Comparison of ENCODE assay signal across 12 cellular contexts in the genomic region with DNA sequence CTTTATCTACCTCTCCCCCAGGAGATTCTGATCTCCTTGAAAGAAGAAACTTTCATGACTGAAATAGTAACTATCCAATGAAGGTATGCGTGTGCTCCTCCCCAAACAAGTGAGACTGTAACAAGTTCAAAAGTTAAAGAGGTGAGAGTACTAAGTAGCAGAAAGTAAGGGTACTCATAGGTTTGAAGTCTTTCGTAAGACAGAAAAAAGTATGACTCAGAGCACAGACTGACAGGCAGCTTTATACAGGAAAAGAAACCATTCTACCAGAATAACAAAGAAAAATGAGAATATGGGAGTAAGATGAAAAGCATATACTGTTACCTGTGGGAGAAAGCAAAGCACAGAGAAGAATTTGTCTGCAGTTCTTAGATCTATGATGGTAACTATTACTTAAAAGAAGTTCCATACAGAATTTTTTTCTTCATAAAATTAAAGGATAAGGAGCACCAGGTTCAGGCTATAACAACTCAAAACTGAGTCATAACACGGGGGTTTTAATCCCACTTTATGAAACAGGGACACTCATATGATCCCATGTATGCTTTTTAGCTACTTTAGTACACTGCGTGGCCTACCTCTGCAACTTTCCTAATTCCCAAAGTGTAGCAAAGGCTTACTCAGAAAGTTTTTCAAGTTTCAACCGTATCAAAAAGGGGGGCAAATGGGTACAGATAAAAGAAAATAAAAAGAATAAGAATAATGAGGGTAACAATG. TPM values are rescaled to one million over a fixed set of nuclear protein-coding genes. Genes with fewer than 3 reads are reported as not detected.
DNase-seq lines count a peak whose midpoint lies in the region; ATAC-seq, FAIRE-seq and TF ChIP-seq lines count a peak whose summit lies in the region.
"Had no signal": no experiment of that assay in that cellular context is flagged by ENCODE, and none has a peak within 500 bp of the region (broad histone marks: within the 10 kb centered on the region; RNA-seq: fewer than 3 reads in every experiment).

No MANE protein-coding gene starts in this region.

- WGBS in A549 (ENCODE audit: missing lambda C conversion rate) = 73% methylated on average over 5 of the region's 5 CpGs

- intact Hi-C loops in posterior vena cava (cut with DNase I) = no loop called here

- no peak for TF ChIP-seq RAD21 in A549 (conservative IDR thresholded peaks at IDR 0.05 in 1 of 2, IDR thresholded peaks at IDR 0.05 in 1 of 2)

- POLR2A ChIA-PET in A549 (lab: Yijun Ruan, JAX) = no interaction called here

- no peaks in the 10 kb centered on the region for H3K9me3 ChIP-seq in A549
- H3K9me3 ChIP-seq: right lobe of liver had no signal

- FAIRE-seq in A549 (lab: Jason Lieb, UNC) = no peak
- FAIRE-seq: H1 had no signal

- H3K36me3 Mint-ChIP-seq in progenitor cell of endocrine pancreas (ENCODE audit: insufficient read depth) = peaks cover 5% of the 10 kb centered on the region

- DNase-seq in A549 (ENCODE audit: low read depth in 1 of 2, low spot score in 1 of 2) (peak in 1 of 2 experiments; percentile 1), HPDE6-E6E7 (ENCODE audit: extremely low spot score) (peak; percentile 28), astrocyte of the cerebellum (ENCODE audit: low read depth) (peak; percentile 4), iris pigment epithelial cell (ENCODE audit: low read depth) (peak; percentile 75), posterior vena cava (ENCODE audit: low spot score) (no peak), NCI-H748 treated with DMSO at 0.1 percent for 48 hours (lab: John Stamatoyannopoulos, UW) (no peak), progenitor cell of endocrine pancreas (ENCODE audit: low spot score, unreplicated experiment) (no peak)
- DNase-seq: right lobe of liver had no signal

- H3K4me3 ChIP-seq in A549 (no peak overlapping the region), astrocyte of the cerebellum (ENCODE audit: low read depth, low read length) (no peak overlapping the region)
- H3K4me3 ChIP-seq: right lobe of liver had no signal

- H3K4me2 ChIP-seq in A549 = peak overlapping the region; percentile 40

- peaks cover 19% of the 10 kb centered on the region for H3K4me1 ChIP-seq in A549
- H3K4me1 ChIP-seq: right lobe of liver had no signal

- peak; percentile 43 to 52; a peak in 3 of 6 replicates for ATAC-seq in A549
- no peak for ATAC-seq in GM19397 (IDR thresholded peaks at IDR 0.05; ENCODE audit: unreplicated experiment)

- no peaks in the 10 kb centered on the region for H3K27me3 Mint-ChIP-seq in progenitor cell of endocrine pancreas
- H3K27me3 Mint-ChIP-seq: B cell; central memory CD8-positive, alpha-beta T cell had no signal

- in situ Hi-C loops in astrocyte of the cerebellum (cut with HindIII; ENCODE audit: low sequenced_read_pairs) = no loop called here

- peaks cover 6% of the 10 kb centered on the region for H3K4me1 Mint-ChIP-seq in progenitor cell of endocrine pancreas (ENCODE audit: low read depth)

- CTCF ChIA-PET in A549 (lab: Yijun Ruan, JAX) = interaction anchor here (1.3 kb wide), 1 partner anchor 110 kb away, joined by 3 read pairs; no protein-coding TSS in a partner anchor

- H3K9me3 Mint-ChIP-seq in progenitor cell of endocrine pancreas (ENCODE audit: low read depth) = no peaks in the 10 kb centered on the region
- H3K9me3 Mint-ChIP-seq: central memory CD8-positive, alpha-beta T cell had no signal

- no peak for TF ChIP-seq POLR2A in A549 (IDR thresholded peaks at IDR 0.05; ENCODE audit: low read length)

- H3K4me3 Mint-ChIP-seq in progenitor cell of endocrine pancreas (ENCODE audit: low read depth) = no peak overlapping the region
- H3K4me3 Mint-ChIP-seq: B cell; central memory CD8-positive, alpha-beta T cell had no signal

- TF ChIP-seq CTCF in A549 (IDR thresholded peaks at IDR 0.05) (no peak), astrocyte of the cerebellum (IDR thresholded peaks at IDR 0.05; ENCODE audit: low read depth, low read length, missing control alignments) (no peak), progenitor cell of endocrine pancreas (IDR thresholded peaks at IDR 0.05; ENCODE audit: unreplicated experiment) (no peak)

- no peak for TF ChIP-seq EP300 in A549 (IDR thresholded peaks at IDR 0.05)

- no peak overlapping the region for H3K27ac Mint-ChIP-seq in progenitor cell of endocrine pancreas
- H3K27ac Mint-ChIP-seq: B cell had no signal

- H3K27ac ChIP-seq in A549 = no peak overlapping the region
- H3K27ac ChIP-seq: right lobe of liver had no signal

TF ChIP-seq in A549, 52 proteins besides CTCF, POLR2A, EP300 and RAD21:
- TF ChIP-seq BHLHE40 (IDR thresholded peaks at IDR 0.05; ENCODE audit: low read depth, low read length) (no peak), FOSL2 (IDR thresholded peaks at IDR 0.05) (no peak), FOSL2 (CRISPR knock-in tag; IDR thresholded peaks at IDR 0.05) (peak; percentile 35; the same call in 1 of the 2 replicates)

RNA-seq across cellular contexts. Expression of gene FOXJ3, which starts 52.0 kb away (rescaled TPM):
- polyA plus RNA-seq in A549 (2011; rRNA removed) = 45.0 and 53.1 TPM in 2 replicates
- 10.2 and 13.4 TPM in 2 replicates for polyA plus RNA-seq in A549 (2012; cell fraction: cytosol; rRNA removed)
- 16.6 and 21.0 TPM in 2 replicates for polyA plus RNA-seq in A549 (2012; cell fraction: nucleus; rRNA removed)
- polyA plus RNA-seq in A549 (2017; fragmentation: RNase III; extraction: RNeasy Plus Mini Kit Qiagen cat#74134 plus additional on column Dnase treatment) = 16.8 to 17.8 TPM (median 17.0 TPM) in 3 replicates
- polyA minus RNA-seq in A549 (2011; rRNA and poly(A)+ RNA removed) = 33.9 and 35.4 TPM in 2 replicates
- 10 to 100 TPM; 44.3 to 45.4 TPM for total RNA-seq in posterior vena cava
- 63.0 and 64.4 TPM in 2 replicates for total RNA-seq in progenitor cell of endocrine pancreas

Comparison
In these comparisons a context has a peak if more than half of its experiments do, and no peak if none do; other contexts are left out.
1. DNase-seq: peak in HPDE6-E6E7 (single experiment), astrocyte of the cerebellum (single experiment) and iris pigment epithelial cell (single experiment); none in posterior vena cava (single experiment), NCI-H748 treated with DMSO at 0.1 percent for 48 hours (single experiment) and progenitor cell of endocrine pancreas (single experiment).